In genomic region chr6:11363881-11364576, GRCh38 we compare ENCODE assay signal across 9 cellular contexts.
DNase-seq lines count a peak whose midpoint lies in the region; ATAC-seq, FAIRE-seq and TF ChIP-seq lines count a peak whose summit lies in the region.
"Had no signal": no experiment of that assay in that cellular context is flagged by ENCODE, and none has a peak within 500 bp of the region (broad histone marks: within the 10 kb centered on the region; RNA-seq: fewer than 3 reads in every experiment).

No MANE protein-coding gene starts in this region.

- intact Hi-C loops in CD8-positive, alpha-beta T cell (cut with DNase I, micrococcal nuclease), result no loop called here
- intact Hi-C loops in endothelial cell of umbilical vein (cut with micrococcal nuclease), result no loop called here
- intact Hi-C loops in posterior cingulate gyrus (cut with DNase I), result no loop called here

- no peak overlapping the region for H3K4me3 Mint-ChIP-seq in CD8-positive, alpha-beta T cell
- no peak overlapping the region for H3K4me3 Mint-ChIP-seq in nephron progenitor cell
- H3K4me3 Mint-ChIP-seq: type B pancreatic cell had no signal

- no peak overlapping the region for H3K9ac ChIP-seq in endothelial cell of umbilical vein (replicated peaks; ENCODE audit: extremely low read depth, insufficient read depth, low read length)

- no peaks in the 10 kb centered on the region for H3K9me3 ChIP-seq in CD8-positive, alpha-beta T cell (ENCODE audit: low read length)
- no peaks in the 10 kb centered on the region for H3K9me3 ChIP-seq in endothelial cell of umbilical vein (replicated peaks; ENCODE audit: control insufficient read depth, insufficient read depth, low read length)

- H3K36me3 Mint-ChIP-seq in CD8-positive, alpha-beta T cell, result peaks cover 68% of the 10 kb centered on the region
- peaks cover 10% of the 10 kb centered on the region for H3K36me3 Mint-ChIP-seq in nephron progenitor cell (ENCODE audit: low read depth)
- H3K36me3 Mint-ChIP-seq: type B pancreatic cell had no signal

- peaks cover 6% of the 10 kb centered on the region for H3K9me3 Mint-ChIP-seq in CD8-positive, alpha-beta T cell
- H3K9me3 Mint-ChIP-seq in nephron progenitor cell, result peaks cover 12% of the 10 kb centered on the region

- H3K79me2 ChIP-seq in endothelial cell of umbilical vein (ENCODE audit: control insufficient read depth, insufficient read depth, low read length), result no peaks in the 10 kb centered on the region

- ATAC-seq in CD8-positive, alpha-beta T cell, result peak; percentile 60

- H3K36me3 ChIP-seq in CD8-positive, alpha-beta T cell (ENCODE audit: insufficient read depth, low read length), result no peaks in the 10 kb centered on the region
- no peaks in the 10 kb centered on the region for H3K36me3 ChIP-seq in endothelial cell of umbilical vein (ENCODE audit: control insufficient read depth in 2 of 2, extremely low read depth in 1 of 2, insufficient read depth in 2 of 2, low read length in 2 of 2)

- H3K27me3 Mint-ChIP-seq in CD8-positive, alpha-beta T cell (ENCODE audit: low read depth), result no peaks in the 10 kb centered on the region
- peaks cover 12% of the 10 kb centered on the region for H3K27me3 Mint-ChIP-seq in nephron progenitor cell (ENCODE audit: low read depth, poor library complexity)
- H3K27me3 Mint-ChIP-seq: type B pancreatic cell had no signal

- H3K4me3 ChIP-seq in CD8-positive, alpha-beta T cell (ENCODE audit: low read depth, low read length), result no peak overlapping the region
- H3K4me3 ChIP-seq in endothelial cell of umbilical vein (replicated peaks in 1 of 3; ENCODE audit: insufficient read depth in 1 of 3, low read depth in 1 of 3, low read length in 3 of 3), result no peak overlapping the region

- TF ChIP-seq POLR2A in endothelial cell of umbilical vein (IDR thresholded peaks at IDR 0.05; ENCODE audit: low read depth, low read length), result no peak

- POLR2A ChIA-PET in CD8-positive, alpha-beta T cell (lab: Charles Lee), result interaction anchor here (1.5 kb wide), 1 partner anchor 10 kb away, joined by 5 read pairs; no protein-coding TSS in a partner anchor
- POLR2A ChIA-PET in endothelial cell of umbilical vein (lab: Charles Lee), result interaction anchor here (1.0 to 2.3 kb wide), 2 partner anchors 10 to 132 kb away, joined by 4 to 11 read pairs; partner anchors contain the start of gene NEDD9

- dilution Hi-C loops in endothelial cell of umbilical vein (cut with MboI; ENCODE audit: extremely low pct_ligation_motif_present, low sequenced_read_pairs), result no loop called here

- no peak overlapping the region for H3K4me2 ChIP-seq in endothelial cell of umbilical vein (ENCODE audit: insufficient read depth, low read length)

- no peak overlapping the region for H2AFZ ChIP-seq in endothelial cell of umbilical vein (ENCODE audit: low read depth, low read length)

- peaks cover 86% of the 10 kb centered on the region for H3K4me1 Mint-ChIP-seq in CD8-positive, alpha-beta T cell (ENCODE audit: low read depth)
- peaks cover 24% of the 10 kb centered on the region for H3K4me1 Mint-ChIP-seq in nephron progenitor cell

- no peaks in the 10 kb centered on the region for H4K20me1 ChIP-seq in endothelial cell of umbilical vein (replicated peaks; ENCODE audit: control insufficient read depth, extremely low read depth, insufficient read depth, low read length)

- no peaks in the 10 kb centered on the region for H3K9me1 ChIP-seq in endothelial cell of umbilical vein (replicated peaks; ENCODE audit: control insufficient read depth, extremely low read depth, insufficient read depth, low read length)

- peaks cover 17% of the 10 kb centered on the region for H3K4me1 ChIP-seq in CD8-positive, alpha-beta T cell (ENCODE audit: insufficient read depth, low read length)
- peaks cover 38% of the 10 kb centered on the region for H3K4me1 ChIP-seq in endothelial cell of umbilical vein (ENCODE audit: control insufficient read depth, extremely low read depth, insufficient read depth, low read length)

- CTCF ChIA-PET in CD8-positive, alpha-beta T cell (lab: Charles Lee), result no interaction called here
- CTCF ChIA-PET in endothelial cell of umbilical vein (lab: Charles Lee), result interaction anchor here (0.6 to 2.8 kb wide), 5 partner anchors 10 to 265 kb away, joined by 3 to 8 read pairs (median 4); no protein-coding TSS in a partner anchor

- no peak for FAIRE-seq in endothelial cell of umbilical vein (lab: Jason Lieb, UNC)

- BruUV-seq in endothelial cell of umbilical vein (replicated peaks; lab: Mats Ljungman, UMichigan), result no TSS peak

- H3K27me3 ChIP-seq in CD8-positive, alpha-beta T cell (ENCODE audit: insufficient read depth, low read length), result no peaks in the 10 kb centered on the region
- no peaks in the 10 kb centered on the region for H3K27me3 ChIP-seq in endothelial cell of umbilical vein (ENCODE audit: control insufficient read depth in 2 of 2, insufficient read depth in 2 of 2, low read length in 2 of 2)

- DNase-seq in CD8-positive, alpha-beta T cell, result no peak
- peak; percentile 67 to 69 for DNase-seq in activated CD4-positive, alpha-beta T cell treated with anti-CD3 and anti-CD28 coated beads for 4 hours
- DNase-seq in endothelial cell of umbilical vein (ENCODE audit: low read depth, low spot score) (no peak), posterior cingulate gyrus (no peak), NCI-H82 treated with DMSO at 0.1 percent for 48 hours (lab: John Stamatoyannopoulos, UW; ENCODE audit: unreplicated experiment) (no peak), SW480 (ENCODE audit: low spot score) (no peak), nephron progenitor cell (no peak)
- DNase-seq in stimulated activated CD4-positive, alpha-beta T cell treated with anti-CD3 and anti-CD28 coated beads, Interleukin-2, amount 100 ng/mL, for 24 hours, result peak; percentile 63 to 75

- TF ChIP-seq CTCF in CD8-positive, alpha-beta T cell (IDR thresholded peaks at IDR 0.05), result no peak
- no peak for TF ChIP-seq CTCF in endothelial cell of umbilical vein (IDR thresholded peaks at IDR 0.05; ENCODE audit: extremely low read depth in 1 of 2, insufficient read depth in 1 of 2, low read depth in 1 of 2, low read length in 2 of 2)
- TF ChIP-seq CTCF in nephron progenitor cell (IDR thresholded peaks at IDR 0.05), result no peak

- peak overlapping the region; percentile 25 for H3K27ac Mint-ChIP-seq in CD8-positive, alpha-beta T cell
- H3K27ac Mint-ChIP-seq in nephron progenitor cell, result no peak overlapping the region
- H3K27ac Mint-ChIP-seq: type B pancreatic cell had no signal

- no peak overlapping the region for H3K27ac ChIP-seq in CD8-positive, alpha-beta T cell (ENCODE audit: low read depth, low read length)
- H3K27ac ChIP-seq in endothelial cell of umbilical vein (ENCODE audit: insufficient read depth, low read depth, low read length), result peak overlapping the region; percentile 71

TF ChIP-seq in endothelial cell of umbilical vein, 7 proteins besides CTCF, POLR2A, EP300 and RAD21:
- TF ChIP-seq EZH2 (IDR thresholded peaks at IDR 0.05; ENCODE audit: borderline replicate concordance, low read depth, low read length, severe bottlenecking) (no peak), GATA2 (IDR thresholded peaks at IDR 0.05; ENCODE audit: insufficient read depth, insufficient read length, low read depth, low read length) (no peak), MAX (IDR thresholded peaks at IDR 0.05; ENCODE audit: insufficient read depth, insufficient read length) (no peak), POLR2AphosphoS5 (IDR thresholded peaks at IDR 0.05; ENCODE audit: insufficient read depth, low read depth, low read length) (no peak), FOS (IDR thresholded peaks at IDR 0.05; ENCODE audit: borderline replicate concordance, insufficient read depth, low read length) (no peak), JUN (IDR thresholded peaks at IDR 0.05; ENCODE audit: borderline replicate concordance, insufficient read depth, insufficient read length, low read depth) (no peak), MYC (IDR thresholded peaks at IDR 0.05; ENCODE audit: low read depth, low read length) (no peak)

Comparison
In these comparisons a context has a peak if more than half of its experiments do, and no peak if none do; other contexts are left out.
1. DNase-seq: peak in activated CD4-positive, alpha-beta T cell treated with anti-CD3 and anti-CD28 coated beads for 4 hours (2 of 2) and stimulated activated CD4-positive, alpha-beta T cell treated with anti-CD3 and anti-CD28 coated beads, Interleukin-2, amount 100 ng/mL, for 24 hours (2 of 2); none in CD8-positive, alpha-beta T cell (0 of 7), endothelial cell of umbilical vein (single experiment), posterior cingulate gyrus (0 of 10), NCI-H82 treated with DMSO at 0.1 percent for 48 hours (single experiment), SW480 (single experiment) and nephron progenitor cell (single experiment).